In the genomic region with DNA sequence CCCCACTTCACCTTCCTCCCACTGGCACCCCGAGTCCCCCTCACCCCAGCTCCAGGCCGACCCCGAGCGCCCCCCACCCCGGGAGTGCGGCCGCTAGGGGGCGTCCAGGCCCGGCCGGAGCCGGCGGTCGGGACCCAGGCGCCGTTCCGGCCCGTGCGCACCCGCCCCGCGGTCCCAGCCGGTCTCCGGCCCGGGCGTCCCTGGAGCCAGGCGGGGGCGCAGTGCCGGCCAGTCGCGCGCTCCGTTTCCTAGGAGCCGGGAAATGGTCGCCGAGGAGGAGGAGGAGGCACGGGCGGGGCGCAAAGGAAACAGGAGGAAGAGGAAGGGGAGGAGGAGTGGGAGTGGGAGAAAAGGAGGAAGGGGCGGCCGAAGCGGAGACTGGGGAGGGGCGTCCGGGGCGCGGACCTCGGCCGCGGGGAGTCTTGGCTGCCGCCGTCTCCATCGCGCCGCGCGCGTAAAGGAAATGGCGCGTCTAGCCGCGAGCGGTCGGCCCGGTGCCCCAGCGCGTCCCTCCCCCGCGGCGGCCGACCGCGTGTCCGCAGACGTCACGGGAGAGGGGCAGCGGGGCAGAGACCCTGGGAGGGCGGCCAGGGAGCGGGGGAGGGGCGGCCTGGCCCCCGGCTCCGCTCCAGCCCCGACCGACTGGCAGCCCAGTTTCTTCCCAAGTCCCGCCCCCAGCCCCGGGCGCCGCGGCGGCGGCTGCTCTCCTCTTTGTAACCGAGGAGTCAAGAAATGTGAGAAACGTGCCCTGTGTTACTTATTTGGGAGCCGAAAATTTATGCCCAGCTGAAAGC, we compare ENCODE assay signal across 8 cellular contexts. TPM values are rescaled to one million over a fixed set of nuclear protein-coding genes. Genes with fewer than 3 reads are reported as not detected.
A peak's percentile ranks its signal among the peaks of the same experiment; 100 is the strongest.
DNase-seq lines count a peak whose midpoint lies in the region; ATAC-seq and TF ChIP-seq lines count a peak whose summit lies in the region.

No MANE protein-coding gene starts in this region.

- DNase-seq in Caco-2, result peak; percentile 83 to 95
- peak in 67 of 76 experiments; percentile 15 to 85 (median 61) for DNase-seq in HUDEP-2 (lab: John Stamatoyannopoulos, UW; ENCODE audit: unreplicated experiment in 76 of 76)
- peak; percentile 93 for DNase-seq in glutamatergic neuron
- DNase-seq in nucleus accumbens (lab: John Stamatoyannopoulos, UW), result peak in 47 of 56 donors; percentile 22 to 84 (median 62)
- DNase-seq in vagina (ENCODE audit: extremely low spot score in 2 of 2), result no peak

- H3K27me3 ChIP-seq in Caco-2 (replicated peaks; ENCODE audit: control insufficient read depth, insufficient read depth, low read length) (no peaks in the 10 kb centered on the region), vagina (no peaks in the 10 kb centered on the region)

- no peaks in the 10 kb centered on the region for H3K9me3 ChIP-seq in Caco-2
- no peaks in the 10 kb centered on the region for H3K9me3 ChIP-seq in vagina

- peak overlapping the region; percentile 80 for H3K4me3 Mint-ChIP-seq in Caco-2 (ENCODE audit: unreplicated experiment)
- peak overlapping the region; percentile 77 for H3K4me3 Mint-ChIP-seq in activated naive CD8-positive, alpha-beta T cell
- peak overlapping the region; percentile 84 for H3K4me3 Mint-ChIP-seq in glutamatergic neuron (ENCODE audit: unreplicated experiment)

- H3K27ac Mint-ChIP-seq in Caco-2 (ENCODE audit: unreplicated experiment) (peak overlapping the region; percentile 82), glutamatergic neuron (ENCODE audit: unreplicated experiment) (peak overlapping the region; percentile 88)
- no peak overlapping the region for H3K27ac Mint-ChIP-seq in activated naive CD8-positive, alpha-beta T cell

- intact Hi-C loops in Caco-2 (cut with micrococcal nuclease; ENCODE audit: unreplicated experiment) (loop anchor here (1.0 to 2.0 kb wide), 3 partner anchors 17 to 301 kb away; no protein-coding TSS in a partner anchor), vagina (cut with DNase I) (loop anchor here (5.0 kb wide), 1 partner anchor 72 kb away; no protein-coding TSS in a partner anchor)

- BruUV-seq in Caco-2 (replicated peaks; lab: Mats Ljungman, UMichigan), result no TSS peak

- H3K4me1 Mint-ChIP-seq in Caco-2 (ENCODE audit: low read depth, unreplicated experiment), result no peaks in the 10 kb centered on the region
- peaks cover 2% of the 10 kb centered on the region for H3K4me1 Mint-ChIP-seq in activated naive CD8-positive, alpha-beta T cell (ENCODE audit: low read depth)
- H3K4me1 Mint-ChIP-seq in glutamatergic neuron (ENCODE audit: low read depth, unreplicated experiment), result peaks cover 27% of the 10 kb centered on the region

- peaks cover 7% of the 10 kb centered on the region for H3K4me1 ChIP-seq in Caco-2
- peaks cover 25% of the 10 kb centered on the region for H3K4me1 ChIP-seq in vagina

- H3K4me3 ChIP-seq in Caco-2 (ENCODE audit: low read depth, low read length) (peak overlapping the region; percentile 69), vagina (peak overlapping the region; percentile 68 to 88)

- H3K27me3 Mint-ChIP-seq in Caco-2 (ENCODE audit: insufficient read depth, unreplicated experiment) (peaks cover 7% of the 10 kb centered on the region), glutamatergic neuron (ENCODE audit: unreplicated experiment) (peaks cover 10% of the 10 kb centered on the region)
- H3K27me3 Mint-ChIP-seq in activated naive CD8-positive, alpha-beta T cell, result peaks cover 19% of the 10 kb centered on the region

- no peaks in the 10 kb centered on the region for H3K36me3 Mint-ChIP-seq in Caco-2 (ENCODE audit: insufficient read depth, unreplicated experiment)
- no peaks in the 10 kb centered on the region for H3K36me3 Mint-ChIP-seq in activated naive CD8-positive, alpha-beta T cell
- no peaks in the 10 kb centered on the region for H3K36me3 Mint-ChIP-seq in glutamatergic neuron (ENCODE audit: unreplicated experiment)

- POLR2A ChIA-PET in Caco-2 (lab: Charles Lee), result interaction anchor here (0.7 to 0.9 kb wide), 2 partner anchors 376 to 389 kb away, joined by 4 read pairs; no protein-coding TSS in a partner anchor

- ATAC-seq in GM18909 (IDR thresholded peaks at IDR 0.05; ENCODE audit: poor library complexity, unreplicated experiment), result no peak

- TF ChIP-seq CTCF in Caco-2 (IDR thresholded peaks at IDR 0.05; ENCODE audit: insufficient read depth in 1 of 2, low read depth in 1 of 2, low read length in 1 of 2, severe bottlenecking in 1 of 2, unreplicated experiment in 1 of 2) (peak; percentile 78 to 98), glutamatergic neuron (IDR thresholded peaks at IDR 0.05; ENCODE audit: partially characterized antibody, unreplicated experiment) (peak; percentile 96), vagina (IDR thresholded peaks at IDR 0.05) (peak in 2 of 3 experiments; percentile 79 to 91)

- H3K27ac ChIP-seq in vagina, result peak overlapping the region; percentile 97

- CTCF ChIA-PET in Caco-2 (lab: Charles Lee), result interaction anchor here (0.5 to 1.9 kb wide), 10 partner anchors 9 to 453 kb away, joined by 3 to 9 read pairs (median 4); no protein-coding TSS in a partner anchor

- peak in 1 of 2 donors; percentile 41 for TF ChIP-seq POLR2A in vagina (IDR thresholded peaks at IDR 0.05)

- no peaks in the 10 kb centered on the region for H3K36me3 ChIP-seq in Caco-2 (ENCODE audit: control insufficient read depth, insufficient read depth, low read length)
- no peaks in the 10 kb centered on the region for H3K36me3 ChIP-seq in vagina

- H3K9me3 Mint-ChIP-seq in Caco-2 (ENCODE audit: unreplicated experiment) (no peaks in the 10 kb centered on the region), glutamatergic neuron (ENCODE audit: unreplicated experiment) (peaks cover 10% of the 10 kb centered on the region)
- H3K9me3 Mint-ChIP-seq in activated naive CD8-positive, alpha-beta T cell (ENCODE audit: low read depth), result no peaks in the 10 kb centered on the region

TF ChIP-seq in PFSK-1, 5 proteins besides CTCF, POLR2A, EP300 and RAD21:
- TF ChIP-seq TAF1 (IDR thresholded peaks at IDR 0.05; ENCODE audit: borderline replicate concordance, insufficient read depth, low read length) (no peak), FOXP2 (optimal IDR thresholded peaks at IDR 0.05; ENCODE audit: borderline replicate concordance, extremely low read depth, extremely low read length, insufficient read depth) (peak; percentile 61), POLR2AphosphoS5 (IDR thresholded peaks at IDR 0.05; ENCODE audit: low read depth, low read length) (peak; percentile 47; the same call in 1 of the 2 replicates), SIN3A (IDR thresholded peaks at IDR 0.05; ENCODE audit: borderline replicate concordance, insufficient read depth, low read length) (0 out of 2 replicates have a peak, but pooled peaks have one; percentile 34)
- TF ChIP-seq, protein P1, sequence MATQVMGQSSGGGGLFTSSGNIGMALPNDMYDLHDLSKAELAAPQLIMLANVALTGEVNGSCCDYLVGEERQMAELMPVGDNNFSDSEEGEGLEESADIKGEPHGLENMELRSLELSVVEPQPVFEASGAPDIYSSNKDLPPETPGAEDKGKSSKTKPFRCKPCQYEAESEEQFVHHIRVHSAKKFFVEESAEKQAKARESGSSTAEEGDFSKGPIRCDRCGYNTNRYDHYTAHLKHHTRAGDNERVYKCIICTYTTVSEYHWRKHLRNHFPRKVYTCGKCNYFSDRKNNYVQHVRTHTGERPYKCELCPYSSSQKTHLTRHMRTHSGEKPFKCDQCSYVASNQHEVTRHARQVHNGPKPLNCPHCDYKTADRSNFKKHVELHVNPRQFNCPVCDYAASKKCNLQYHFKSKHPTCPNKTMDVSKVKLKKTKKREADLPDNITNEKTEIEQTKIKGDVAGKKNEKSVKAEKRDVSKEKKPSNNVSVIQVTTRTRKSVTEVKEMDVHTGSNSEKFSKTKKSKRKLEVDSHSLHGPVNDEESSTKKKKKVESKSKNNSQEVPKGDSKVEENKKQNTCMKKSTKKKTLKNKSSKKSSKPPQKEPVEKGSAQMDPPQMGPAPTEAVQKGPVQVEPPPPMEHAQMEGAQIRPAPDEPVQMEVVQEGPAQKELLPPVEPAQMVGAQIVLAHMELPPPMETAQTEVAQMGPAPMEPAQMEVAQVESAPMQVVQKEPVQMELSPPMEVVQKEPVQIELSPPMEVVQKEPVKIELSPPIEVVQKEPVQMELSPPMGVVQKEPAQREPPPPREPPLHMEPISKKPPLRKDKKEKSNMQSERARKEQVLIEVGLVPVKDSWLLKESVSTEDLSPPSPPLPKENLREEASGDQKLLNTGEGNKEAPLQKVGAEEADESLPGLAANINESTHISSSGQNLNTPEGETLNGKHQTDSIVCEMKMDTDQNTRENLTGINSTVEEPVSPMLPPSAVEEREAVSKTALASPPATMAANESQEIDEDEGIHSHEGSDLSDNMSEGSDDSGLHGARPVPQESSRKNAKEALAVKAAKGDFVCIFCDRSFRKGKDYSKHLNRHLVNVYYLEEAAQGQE (IDR thresholded peaks at IDR 0.05; ENCODE audit: insufficient read depth in 1 of 2, low read depth in 2 of 2, low read length in 2 of 2), result peak; percentile 4; a peak in 1 of 4 replicates

RNA-seq across cellular contexts. Expression of gene KCTD15, which starts 1.1 kb away (rescaled TPM):
- total RNA-seq in Caco-2 (2022) (20.6 and 34.6 TPM in 2 replicates), glutamatergic neuron (ENCODE audit: unreplicated experiment) (53.4 TPM), vagina (65.6 TPM)
- polyA plus RNA-seq in PFSK-1 (2012; ENCODE audit: insufficient read length, low read depth), result 83.2 TPM

Comparison
In these comparisons a context has a peak if more than half of its experiments do, and no peak if none do; other contexts are left out.
1. DNase-seq: peak in Caco-2 (2 of 2), HUDEP-2 (67 of 76), glutamatergic neuron (single experiment) and nucleus accumbens (47 of 56); none in vagina (0 of 2).
2. Peak in every context shown above with its lines, with median percentiles within 50 percentile points of each other: H3K4me3 Mint-ChIP-seq and CTCF ChIP-seq.